ENCODE assay signal across 8 cellular contexts in the genomic region with DNA sequence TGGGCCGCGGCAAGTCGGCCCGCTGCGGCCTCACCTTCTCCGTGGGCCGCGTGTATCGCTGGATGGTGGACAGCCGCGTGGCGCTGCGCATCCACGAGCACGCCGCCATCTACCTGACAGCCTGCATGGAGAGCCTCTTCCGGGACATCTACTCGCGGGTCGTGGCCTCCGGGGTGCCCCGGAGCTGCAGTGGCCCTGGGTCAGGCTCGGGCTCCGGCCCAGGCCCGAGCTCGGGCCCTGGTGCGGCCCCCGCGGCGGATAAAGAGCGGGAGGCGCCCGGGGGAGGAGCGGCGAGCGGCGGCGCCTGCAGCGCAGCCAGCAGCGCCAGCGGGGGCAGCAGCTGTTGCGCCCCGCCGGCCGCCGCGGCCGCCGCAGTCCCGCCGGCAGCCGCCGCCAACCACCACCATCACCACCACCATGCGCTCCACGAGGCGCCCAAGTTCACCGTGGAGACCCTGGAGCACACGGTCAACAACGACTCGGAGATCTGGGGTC.
DNase-seq lines count a peak whose midpoint lies in the region; ATAC-seq and TF ChIP-seq lines count a peak whose summit lies in the region.

No MANE protein-coding gene starts in this region.

- H3K9me3 Mint-ChIP-seq in T-cell, result no peaks in the 10 kb centered on the region
- H3K9me3 Mint-ChIP-seq in progenitor cell of endocrine pancreas (ENCODE audit: low read depth), result no peaks in the 10 kb centered on the region

- H3K27me3 Mint-ChIP-seq in T-cell (peaks cover 0 to 14% of the 10 kb centered on the region in 2 donors), progenitor cell of endocrine pancreas (peaks cover 77% of the 10 kb centered on the region)

- H3K36me3 Mint-ChIP-seq in T-cell, result no peaks in the 10 kb centered on the region
- no peaks in the 10 kb centered on the region for H3K36me3 Mint-ChIP-seq in progenitor cell of endocrine pancreas (ENCODE audit: insufficient read depth)

- CTCF ChIA-PET in T-cell (lab: Charles Lee), result no interaction called here

- peak overlapping the region; percentile 68 for H3K4me3 ChIP-seq in epithelial cell of esophagus (ENCODE audit: low read length)

- H3K4me3 Mint-ChIP-seq in T-cell (peak overlapping the region; percentile 80 to 89 (median 89)), progenitor cell of endocrine pancreas (ENCODE audit: low read depth) (peak overlapping the region; percentile 92)

- peak; percentile 30 for DNase-seq in GM13977 (ENCODE audit: low spot score)
- DNase-seq in T-cell, result peak in 18 of 34 experiments; percentile 7 to 50 (median 18)
- DNase-seq in epithelial cell of esophagus (ENCODE audit: low read depth), result no peak
- DNase-seq in progenitor cell of endocrine pancreas (ENCODE audit: low spot score, unreplicated experiment), result no peak
- no peak for DNase-seq in NCI-H1105 (lab: John Stamatoyannopoulos, UW)
- no peak for DNase-seq in left lobe of liver (ENCODE audit: low spot score)

- H3K4me1 Mint-ChIP-seq in T-cell, result peaks cover 27 to 51% (median 46%) of the 10 kb centered on the region in 3 donors
- H3K4me1 Mint-ChIP-seq in progenitor cell of endocrine pancreas (ENCODE audit: low read depth), result peaks cover 19% of the 10 kb centered on the region

- in situ Hi-C loops in GM13977 (cut with MboI; ENCODE audit: low pct_unique_long_range_greater_than_20kb, low sequenced_read_pairs, unreplicated experiment), result no loop called here

- ATAC-seq in T-cell (replicated peaks in 1 of 4), result peak in 2 of 4 experiments; percentile 4 to 6
- ATAC-seq in GM21390 (IDR thresholded peaks at IDR 0.05; ENCODE audit: unreplicated experiment), result no peak
- no peak for ATAC-seq in left lobe of liver
- no peak for ATAC-seq in esophagus mucosa

- no peak for TF ChIP-seq CTCF in GM13977 (IDR thresholded peaks at IDR 0.05; ENCODE audit: extremely low read depth, insufficient read depth, missing control alignments)
- no peak for TF ChIP-seq CTCF in epithelial cell of esophagus (IDR thresholded peaks at IDR 0.05; ENCODE audit: insufficient read depth, low read depth, low read length, missing control alignments)
- no peak for TF ChIP-seq CTCF in progenitor cell of endocrine pancreas (IDR thresholded peaks at IDR 0.05; ENCODE audit: unreplicated experiment)

- POLR2A ChIA-PET in T-cell (lab: Charles Lee), result interaction anchor here in 1 of 2 donors (0.7 kb wide), 1 partner anchor 50 kb away, joined by 5 read pairs; no protein-coding TSS in a partner anchor

- H3K27ac Mint-ChIP-seq in T-cell, result no peak overlapping the region
- H3K27ac Mint-ChIP-seq in progenitor cell of endocrine pancreas, result no peak overlapping the region

Comparison
In these comparisons a context has a peak if more than half of its experiments do, and no peak if none do; other contexts are left out.
1. DNase-seq: peak in GM13977 (single experiment) and T-cell (18 of 34); none in epithelial cell of esophagus (single experiment), progenitor cell of endocrine pancreas (single experiment), NCI-H1105 (single experiment) and left lobe of liver (single experiment).